In genomic region chr14:88599321-88599720, GRCh38 we compare ENCODE assay signal across 14 cellular contexts. TPM values are rescaled to one million over a fixed set of nuclear protein-coding genes. Genes with fewer than 3 reads are reported as not detected.
A peak's percentile ranks its signal among the peaks of the same experiment; 100 is the strongest.
DNase-seq lines count a peak whose midpoint lies in the region; ATAC-seq, FAIRE-seq and TF ChIP-seq lines count a peak whose summit lies in the region.
"Had no signal": no experiment of that assay in that cellular context is flagged by ENCODE, and none has a peak within 500 bp of the region (broad histone marks: within the 10 kb centered on the region; RNA-seq: fewer than 3 reads in every experiment).

No MANE protein-coding gene starts in this region.

- DNase-seq in activated CD4-positive, alpha-beta T cell treated with anti-CD3 and anti-CD28 coated beads for 36 hours, result no peak
- DNase-seq in activated CD4-positive, alpha-beta T cell treated with anti-CD3 and anti-CD28 coated beads, Interleukin-2, amount 50 U/mL, for 1 hour, result no peak
- DNase-seq in DMS79 (lab: John Stamatoyannopoulos, UW) (no peak), NCI-H2171 (lab: John Stamatoyannopoulos, UW) (no peak), neural progenitor cell (ENCODE audit: low spot score) (no peak)
- DNase-seq: GOT3, transverse colon had no signal

- H4K20me1 ChIP-seq in neural progenitor cell (ENCODE audit: low read depth), result peaks cover 5% of the 10 kb centered on the region

- H3K36me3 Mint-ChIP-seq in activated CD4-positive, alpha-beta T cell treated with anti-CD3 and anti-CD28 coated beads for 36 hours (ENCODE audit: low read depth), result peaks cover 58% of the 10 kb centered on the region
- peaks cover 51% of the 10 kb centered on the region for H3K36me3 Mint-ChIP-seq in neural progenitor cell

- peaks cover 22% of the 10 kb centered on the region for H3K36me3 ChIP-seq in neural progenitor cell

- peak overlapping the region; percentile 38 for H3K4me3 Mint-ChIP-seq in activated CD4-positive, alpha-beta T cell treated with anti-CD3 and anti-CD28 coated beads for 36 hours
- no peak overlapping the region for H3K4me3 Mint-ChIP-seq in neural progenitor cell

- no peaks in the 10 kb centered on the region for H3K9me3 Mint-ChIP-seq in activated CD4-positive, alpha-beta T cell treated with anti-CD3 and anti-CD28 coated beads for 36 hours (ENCODE audit: low read depth)
- H3K9me3 Mint-ChIP-seq in neural progenitor cell, result no peaks in the 10 kb centered on the region

- no peak overlapping the region for H3K4me2 ChIP-seq in neural progenitor cell
- H3K4me2 ChIP-seq: A549, KMS-11 had no signal

- peaks cover 6% of the 10 kb centered on the region for H3K79me2 ChIP-seq in neural progenitor cell (ENCODE audit: low read depth)

- no peak overlapping the region for H3K27ac ChIP-seq in neural progenitor cell
- H3K27ac ChIP-seq: A549, KMS-11, transverse colon had no signal

- no peaks in the 10 kb centered on the region for H3K4me1 ChIP-seq in neural progenitor cell
- H3K4me1 ChIP-seq: transverse colon had no signal

- H2AFZ ChIP-seq in neural progenitor cell (replicated peaks), result no peak overlapping the region

- intact Hi-C loops in activated CD4-positive, alpha-beta T cell treated with anti-CD3 and anti-CD28 coated beads for 36 hours (cut with DNase I, micrococcal nuclease), result loop anchor here (2.0 to 5.0 kb wide), 2 partner anchors 37 to 193 kb away; partner anchors contain the start of genes EML5 (in 1 of the 2) and ZC3H14 (in 1 of the 2)

- CTCF ChIA-PET in activated CD4-positive, alpha-beta T cell treated with anti-CD3 and anti-CD28 coated beads for 36 hours (lab: Charles Lee), result interaction anchor here (0.9 to 1.4 kb wide), 2 partner anchors 68 to 269 kb away, joined by 3 read pairs; no protein-coding TSS in a partner anchor

- H3K27ac Mint-ChIP-seq in activated CD4-positive, alpha-beta T cell treated with anti-CD3 and anti-CD28 coated beads for 36 hours, result peak overlapping the region; percentile 78
- no peak overlapping the region for H3K27ac Mint-ChIP-seq in neural progenitor cell

- H3K4me1 Mint-ChIP-seq in activated CD4-positive, alpha-beta T cell treated with anti-CD3 and anti-CD28 coated beads for 36 hours, result peaks cover 26% of the 10 kb centered on the region
- no peaks in the 10 kb centered on the region for H3K4me1 Mint-ChIP-seq in neural progenitor cell

- no peaks in the 10 kb centered on the region for H3K27me3 ChIP-seq in neural progenitor cell
- H3K27me3 ChIP-seq: transverse colon had no signal

- no peak for ATAC-seq in activated CD4-positive, alpha-beta T cell treated with anti-CD3 and anti-CD28 coated beads for 36 hours
- peak; percentile 37 for ATAC-seq in GM21390 (IDR thresholded peaks at IDR 0.05; ENCODE audit: unreplicated experiment)
- ATAC-seq in HG03097 (IDR thresholded peaks at IDR 0.05; ENCODE audit: low FRiP score, unreplicated experiment), result peak; percentile 1
- ATAC-seq: A549 had no signal

- no peaks in the 10 kb centered on the region for H3F3A ChIP-seq in neural progenitor cell (ENCODE audit: low read depth)

- peak; percentile 84 for FAIRE-seq in endometrium (lab: Jason Lieb, UNC)
- FAIRE-seq: A549, keratinocyte, RCC 7860 had no signal

- TF ChIP-seq CTCF in neural progenitor cell (IDR thresholded peaks at IDR 0.05), result no peak

- POLR2A ChIA-PET in activated CD4-positive, alpha-beta T cell treated with anti-CD3 and anti-CD28 coated beads for 36 hours (lab: Charles Lee), result no interaction called here

- H3K9ac ChIP-seq in neural progenitor cell, result no peak overlapping the region
- H3K9ac ChIP-seq: KMS-11 had no signal

- H3K9me3 ChIP-seq in neural progenitor cell (ENCODE audit: low read depth), result no peaks in the 10 kb centered on the region
- H3K9me3 ChIP-seq: A549, transverse colon had no signal

- H3K4me3 ChIP-seq in neural progenitor cell, result no peak overlapping the region
- H3K4me3 ChIP-seq: A549, transverse colon had no signal

- H3K27me3 Mint-ChIP-seq in activated CD4-positive, alpha-beta T cell treated with anti-CD3 and anti-CD28 coated beads for 36 hours, result no peaks in the 10 kb centered on the region
- no peaks in the 10 kb centered on the region for H3K27me3 Mint-ChIP-seq in neural progenitor cell (ENCODE audit: insufficient read depth, low read depth)

RNA-seq across cellular contexts. Expression of gene ZC3H14, which starts 36.5 kb away (rescaled TPM):
- 10 to 100 TPM; 46.9 to 63.6 TPM for total RNA-seq in activated CD4-positive, alpha-beta T cell treated with anti-CD3 and anti-CD28 coated beads for 36 hours
- total RNA-seq in neural progenitor cell (ENCODE audit: low replicate concordance), result 116 and 140 TPM in 2 replicates

RNA-seq across cellular contexts. Expression of gene PTPN21, which starts 44.5 kb away (rescaled TPM):
- under 1 TPM; 0.12 to 0.16 TPM for total RNA-seq in activated CD4-positive, alpha-beta T cell treated with anti-CD3 and anti-CD28 coated beads for 36 hours
- total RNA-seq in neural progenitor cell (ENCODE audit: low replicate concordance), result 10.1 and 11.7 TPM in 2 replicates
